Comparison of ENCODE assay signal across 1 cellular context in genomic region chr7:29343379-29343778, GRCh38.
TF ChIP-seq lines count a peak whose summit lies in the region.

No MANE protein-coding gene starts in this region.

TF ChIP-seq in H1, 55 proteins besides CTCF, POLR2A, EP300 and RAD21:
- TF ChIP-seq BCL11A (IDR thresholded peaks at IDR 0.05; ENCODE audit: low read depth in 2 of 2, low read length in 2 of 2) (no peak), SIRT6 (IDR thresholded peaks at IDR 0.05; ENCODE audit: low read length) (no peak), YY1 (IDR thresholded peaks at IDR 0.05; ENCODE audit: low read depth, low read length) (no peak), CHD2 (IDR thresholded peaks at IDR 0.05; ENCODE audit: low read length) (no peak), PHF8 (conservative IDR thresholded peaks at IDR 0.05; ENCODE audit: low read depth, low read length) (no peak), ATF2 (IDR thresholded peaks at IDR 0.05; ENCODE audit: low read length) (no peak), SUZ12 (IDR thresholded peaks at IDR 0.05; ENCODE audit: low read length) (no peak)
